8 cellular contexts compared by ENCODE assay signal in the genomic region with DNA sequence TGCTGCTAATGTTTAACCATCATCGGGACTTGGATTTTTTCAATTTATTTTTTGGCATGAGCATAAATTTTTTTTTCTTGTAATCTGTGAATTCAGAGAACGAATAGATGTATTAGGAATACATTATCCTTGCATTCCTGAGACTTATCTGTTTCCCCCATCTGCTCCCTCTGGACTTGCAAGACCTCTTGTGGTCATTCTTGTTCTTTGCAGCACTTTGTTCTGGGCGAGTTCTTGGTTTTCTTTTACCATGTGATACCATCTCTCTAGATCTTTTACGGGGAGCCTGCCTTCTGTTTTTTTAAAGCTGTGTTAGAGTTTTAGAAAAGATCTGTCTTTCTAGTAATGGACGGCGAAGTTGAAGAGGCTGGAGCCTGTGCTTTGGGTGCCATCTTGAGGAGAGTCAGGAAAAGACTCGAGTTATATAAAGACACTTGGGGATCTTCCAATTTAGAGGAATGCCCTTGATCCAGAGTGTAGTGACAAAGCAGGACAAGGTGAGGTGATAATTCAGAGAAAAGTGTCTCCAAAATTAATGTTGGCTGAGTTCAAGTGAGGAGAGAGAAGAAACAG. TPM values are rescaled to one million over a fixed set of nuclear protein-coding genes. Genes with fewer than 3 reads are reported as not detected.
A peak's percentile ranks its signal among the peaks of the same experiment; 100 is the strongest.
DNase-seq lines count a peak whose midpoint lies in the region; ATAC-seq, FAIRE-seq and TF ChIP-seq lines count a peak whose summit lies in the region.
"Not testable (repeated sequence)": the region's sequence is repeated elsewhere in the genome, so short reads cannot be mapped to it uniquely, and the experiment has no call there.

No MANE protein-coding gene starts in this region.

- not testable (repeated sequence) for H3K36me3 Mint-ChIP-seq in GM23338 (ENCODE audit: low read depth); activated CD8-positive, alpha-beta memory T cell treated with anti-CD3 and anti-CD28 coated beads, Interleukin-2, amount 10 ng/mL, durations not matched to agents 7 days and 5 days

- DNase-seq in DND-41; GM23338 (ENCODE audit: low spot score); activated CD8-positive, alpha-beta memory T cell treated with anti-CD3 and anti-CD28 coated beads, Interleukin-2, amount 10 ng/mL, durations not matched to agents 7 days and 5 days; left ventricle myocardium superior; omental fat pad (ENCODE audit: low spot score); upper lobe of right lung: not testable (repeated sequence)

- peak; percentile 95 for FAIRE-seq in endometrium (lab: Jason Lieb, UNC)

- not testable (repeated sequence) for H3K36me3 ChIP-seq in DND-41 (ENCODE audit: insufficient read depth, low read length); GM23338 (ENCODE audit: insufficient read depth); upper lobe of right lung

- H3K4me1 ChIP-seq in DND-41 (ENCODE audit: insufficient read depth, low read length); GM23338 (ENCODE audit: insufficient read depth); upper lobe of right lung: not testable (repeated sequence)

- H4K20me1 ChIP-seq in DND-41 (ENCODE audit: insufficient read depth, low read length); GM23338 (replicated peaks; ENCODE audit: insufficient read depth): not testable (repeated sequence)

- not testable (repeated sequence) for H3K27ac ChIP-seq in DND-41 (ENCODE audit: low read length); GM23338 (ENCODE audit: low read depth); upper lobe of right lung

- H3K4me3 ChIP-seq in DND-41 (ENCODE audit: low read depth in 1 of 2, low read length in 2 of 2); GM23338; upper lobe of right lung: not testable (repeated sequence)

- H3K9me3 ChIP-seq in DND-41 (ENCODE audit: insufficient read depth, low read length, severe bottlenecking); upper lobe of right lung: not testable (repeated sequence)

- H3K4me1 Mint-ChIP-seq in GM23338; activated CD8-positive, alpha-beta memory T cell treated with anti-CD3 and anti-CD28 coated beads, Interleukin-2, amount 10 ng/mL, durations not matched to agents 7 days and 5 days: not testable (repeated sequence)

- H3K4me3 Mint-ChIP-seq in GM23338; activated CD8-positive, alpha-beta memory T cell treated with anti-CD3 and anti-CD28 coated beads, Interleukin-2, amount 10 ng/mL, durations not matched to agents 7 days and 5 days: not testable (repeated sequence)

- H3K27me3 ChIP-seq in DND-41 (ENCODE audit: insufficient read depth, low read length, poor library complexity); GM23338 (ENCODE audit: insufficient read depth); upper lobe of right lung: not testable (repeated sequence)

- TF ChIP-seq CTCF in DND-41 (IDR thresholded peaks at IDR 0.05; ENCODE audit: borderline replicate concordance, extremely low read depth, low read length, poor library complexity, severe bottlenecking); omental fat pad (IDR thresholded peaks at IDR 0.05); upper lobe of right lung (IDR thresholded peaks at IDR 0.05): not testable (repeated sequence)
- peak in 1 of 2 experiments; percentile 48; a peak in 2 of 4 replicates for TF ChIP-seq CTCF in GM23338 (conservative IDR thresholded peaks at IDR 0.05; ENCODE audit: low read depth in 2 of 2)

- not testable (repeated sequence) for H3K27me3 Mint-ChIP-seq in GM23338 (ENCODE audit: insufficient read depth, low read depth, poor library complexity); activated CD8-positive, alpha-beta memory T cell treated with anti-CD3 and anti-CD28 coated beads, Interleukin-2, amount 10 ng/mL, durations not matched to agents 7 days and 5 days

- not testable (repeated sequence) for H3K9me2 ChIP-seq in GM23338 (ENCODE audit: insufficient read depth)

- intact Hi-C loops in left ventricle myocardium superior (cut with micrococcal nuclease); upper lobe of right lung (cut with DNase I): not testable (repeated sequence)

- not testable (repeated sequence) for H3K9me3 Mint-ChIP-seq in GM23338; activated CD8-positive, alpha-beta memory T cell treated with anti-CD3 and anti-CD28 coated beads, Interleukin-2, amount 10 ng/mL, durations not matched to agents 7 days and 5 days (ENCODE audit: low read depth)

- not testable (repeated sequence) for H3K4me2 ChIP-seq in DND-41 (ENCODE audit: insufficient read depth, low read length); GM23338

- H2AFZ ChIP-seq in DND-41 (ENCODE audit: low read depth, low read length); GM23338: not testable (repeated sequence)

- H3K9ac ChIP-seq in DND-41 (ENCODE audit: low read depth, low read length): not testable (repeated sequence)

- ATAC-seq in DND-41 (ENCODE audit: insufficient read depth, low read depth) (0 out of 3 replicates have a peak, but pooled peaks have one; percentile 33), GM23338 (peak; percentile 93), HG03442 (IDR thresholded peaks at IDR 0.05; ENCODE audit: unreplicated experiment) (peak; percentile 50), left ventricle myocardium superior (peak; percentile 83), omental fat pad (ENCODE audit: low FRiP score) (peak; percentile 41), upper lobe of right lung (peak; percentile 69)
- ATAC-seq in activated CD8-positive, alpha-beta memory T cell treated with anti-CD3 and anti-CD28 coated beads, Interleukin-2, amount 10 ng/mL, durations not matched to agents 7 days and 5 days: peak; percentile 53

- not testable (repeated sequence) for H3K79me2 ChIP-seq in DND-41 (ENCODE audit: insufficient read depth, low read length); GM23338 (replicated peaks; ENCODE audit: insufficient read depth)

- CTCF ChIA-PET in activated CD8-positive, alpha-beta memory T cell treated with anti-CD3 and anti-CD28 coated beads, Interleukin-2, amount 10 ng/mL, durations not matched to agents 7 days and 5 days (lab: Charles Lee): not testable (repeated sequence)

- H3F3A ChIP-seq in GM23338 (replicated peaks; ENCODE audit: low read depth): not testable (repeated sequence)

- H3K27ac Mint-ChIP-seq in GM23338; activated CD8-positive, alpha-beta memory T cell treated with anti-CD3 and anti-CD28 coated beads, Interleukin-2, amount 10 ng/mL, durations not matched to agents 7 days and 5 days: not testable (repeated sequence)

RNA-seq across cellular contexts. Expression of gene CTAGE15, which starts 8.3 kb away (rescaled TPM):
- 1.6 and 2.9 TPM in 2 replicates for total RNA-seq in GM23338 (2014; rRNA removed; shearing (Covaris generic))
- polyA plus RNA-seq in GM23338 (2016; fragmentation: Nextera tagmentation; extraction: Ambion mirVana): 0.10 TPM in 1 of 2 replicates, not detected in the other
- total RNA-seq in activated CD8-positive, alpha-beta memory T cell treated with anti-CD3 and anti-CD28 coated beads, Interleukin-2, amount 10 ng/mL, durations not matched to agents 7 days and 5 days: not detected
- total RNA-seq in left ventricle myocardium superior: 0.15 TPM
- total RNA-seq in omental fat pad: 1 to 10 TPM in 1 of 4 donors, under 1 TPM in 2, not detected in 1; 0.74 to 1.3 (median 0.79) TPM
- 0.93 TPM for total RNA-seq in upper lobe of right lung

RNA-seq across cellular contexts. Expression of gene TCAF2, which starts 57.5 kb away (rescaled TPM):
- total RNA-seq in GM23338 (2014; rRNA removed; shearing (Covaris generic)): 0.08 and 0.28 TPM in 2 replicates
- 0.09 TPM in 1 of 2 replicates, not detected in the other for polyA plus RNA-seq in GM23338 (2016; fragmentation: Nextera tagmentation; extraction: Ambion mirVana)
- 10 to 100 TPM; 20.8 to 24.6 TPM for total RNA-seq in activated CD8-positive, alpha-beta memory T cell treated with anti-CD3 and anti-CD28 coated beads, Interleukin-2, amount 10 ng/mL, durations not matched to agents 7 days and 5 days
- total RNA-seq in left ventricle myocardium superior (0.52 TPM), omental fat pad (1 to 10 TPM; 1.4 to 8.2 (median 4.8) TPM), upper lobe of right lung (4.4 TPM)

Comparison
In these comparisons a context has a peak if more than half of its experiments do, and no peak if none do; other contexts are left out.
1. ATAC-seq: peak in every context shown above with its lines; median percentile 93 in GM23338; 83 in left ventricle myocardium superior; 69 in upper lobe of right lung; 53 in activated CD8-positive, alpha-beta memory T cell treated with anti-CD3 and anti-CD28 coated beads, Interleukin-2, amount 10 ng/mL, durations not matched to agents 7 days and 5 days; 50 in HG03442; 41 in omental fat pad; 33 in DND-41.